Comparison of ENCODE assay signal across 8 cellular contexts in genomic region chr10:102072867-102073527, GRCh38. TPM values are rescaled to one million over a fixed set of nuclear protein-coding genes. Genes with fewer than 3 reads are reported as not detected.
DNase-seq lines count a peak whose midpoint lies in the region; ATAC-seq, FAIRE-seq and TF ChIP-seq lines count a peak whose summit lies in the region.

No MANE protein-coding gene starts in this region.

- H3K4ac ChIP-seq in H1 (replicated peaks; ENCODE audit: insufficient read length, low read depth, low read length), result no peak overlapping the region

- H3K9ac ChIP-seq in H1 (replicated peaks in 1 of 4; ENCODE audit: extremely low read depth in 1 of 4, low read depth in 3 of 4, low read length in 3 of 4), result no peak overlapping the region

- H2BK5ac ChIP-seq in H1 (ENCODE audit: low read depth, low read length), result no peak overlapping the region

- POLR2A ChIA-PET in H1 (lab: Charles Lee; ENCODE audit: partially characterized antibody), result interaction anchor here (0.6 to 1.6 kb wide), 7 partner anchors 10 to 359 kb away, joined by 3 to 5 read pairs (median 3); partner anchors contain the start of gene ARMH3

- FAIRE-seq in H1 (lab: Jason Lieb, UNC), result peak; percentile 50

- no peak for TF ChIP-seq POLR2A in H1 (IDR thresholded peaks at IDR 0.05; ENCODE audit: control extremely low read depth in 1 of 2, low read depth in 2 of 2, low read length in 2 of 2)

- H3K36me3 ChIP-seq in H1 (ENCODE audit: control insufficient read depth in 2 of 4, insufficient read depth in 4 of 4, low read length in 3 of 4), result no peaks in the 10 kb centered on the region

- DNase-seq in DMS114 treated with DMSO at 0.1 percent for 48 hours (lab: John Stamatoyannopoulos, UW; ENCODE audit: unreplicated experiment), result peak; percentile 74
- peak; percentile 67 for DNase-seq in HPDE6-E6E7 (ENCODE audit: extremely low spot score)
- DNase-seq in NOMO-1 treated with DMSO at 0.1 percent for 48 hours (lab: John Stamatoyannopoulos, UW; ENCODE audit: unreplicated experiment), result peak; percentile 67
- peak; percentile 90 for DNase-seq in activated CD8-positive, alpha-beta memory T cell treated with anti-CD3 and anti-CD28 coated beads for 24 hours
- DNase-seq in H1 (ENCODE audit: low read depth in 1 of 2, low spot score in 2 of 2), result peak in 1 of 2 experiments; percentile 94
- DNase-seq in midbrain (lab: John Stamatoyannopoulos, UW), result peak; percentile 84
- peak; percentile 66 for DNase-seq in stimulated activated CD8-positive, alpha-beta memory T cell treated with anti-CD3 and anti-CD28 coated beads, Interleukin-4, amount 100 ng/mL, for 24 hours (ENCODE audit: low read depth)

- peak; percentile 86 to 89 for TF ChIP-seq RAD21 in H1 (IDR thresholded peaks at IDR 0.05 in 1 of 2, conservative IDR thresholded peaks at IDR 0.05 in 1 of 2; ENCODE audit: low read depth in 2 of 2, low read length in 2 of 2)

- CTCF ChIA-PET in H1 (lab: Charles Lee; ENCODE audit: partially characterized antibody), result interaction anchor here (0.5 to 7.7 kb wide), 67 partner anchors 9 to 1521 kb away, joined by 3 to 76 read pairs (median 5); partner anchors contain the start of genes ARMH3, C10orf95, KCNIP2 and NPM3

- H3K18ac ChIP-seq in H1 (ENCODE audit: extremely low read depth, low read length), result no peak overlapping the region

- H3K27me3 ChIP-seq in H1 (replicated peaks in 1 of 4; ENCODE audit: control insufficient read depth in 3 of 4, extremely low read depth in 1 of 4, insufficient read depth in 3 of 4, low read length in 3 of 4), result no peaks in the 10 kb centered on the region; a peak in 1 of 7 replicates

- H2BK12ac ChIP-seq in H1 (ENCODE audit: low read depth, low read length), result no peak overlapping the region

- H2AK5ac ChIP-seq in H1 (ENCODE audit: low read depth, low read length), result no peak overlapping the region

- no peak overlapping the region for H3K4me2 ChIP-seq in H1 (ENCODE audit: insufficient read depth in 1 of 2, low read depth in 2 of 2, low read length in 2 of 2)

- no peaks in the 10 kb centered on the region for H3K9me3 ChIP-seq in H1 (ENCODE audit: insufficient read depth in 2 of 2, low read depth in 1 of 2, low read length in 1 of 2)

- H3K79me2 ChIP-seq in H1 (ENCODE audit: control insufficient read depth in 1 of 2, insufficient read depth in 2 of 2, low read length in 2 of 2), result no peaks in the 10 kb centered on the region

- H3K23ac ChIP-seq in H1 (ENCODE audit: insufficient read length), result no peak overlapping the region

- no peak overlapping the region for H3K27ac ChIP-seq in H1 (ENCODE audit: low read depth, low read length)

- H2BK15ac ChIP-seq in H1 (ENCODE audit: low read length), result no peak overlapping the region

- H2BK20ac ChIP-seq in H1 (ENCODE audit: low read length), result no peak overlapping the region

- no peak overlapping the region for H3K56ac ChIP-seq in H1 (replicated peaks; ENCODE audit: insufficient read length, low read depth, low read length)

- no peak overlapping the region for H3K4me3 ChIP-seq in H1 (ENCODE audit: extremely low read depth in 1 of 4, insufficient read depth in 2 of 4, low read depth in 3 of 4, low read length in 4 of 4)

- no peak overlapping the region for H4K91ac ChIP-seq in H1 (replicated peaks; ENCODE audit: insufficient read length, low read length)

- H3K4me1 ChIP-seq in H1 (replicated peaks in 1 of 4; ENCODE audit: control insufficient read depth in 3 of 4, insufficient read depth in 4 of 4, low read length in 3 of 4), result 0 out of 7 replicates have a peak, but pooled peaks cover 0 to 2% (median 0%) of the 10 kb centered on the region in 4 experiments

- no peak overlapping the region for H2AFZ ChIP-seq in H1 (ENCODE audit: low read length)

- H4K8ac ChIP-seq in H1 (ENCODE audit: extremely low read depth, insufficient read depth, low read length), result no peak overlapping the region

- 75% methylated on average over 3 of the region's 3 CpGs; no CpG with 5 or more reads in 1 of the 2 experiments for WGBS in H1 (ENCODE audit: extremely low coverage in 1 of 2, insufficient coverage in 1 of 2, insufficient read length in 1 of 2, insufficient replicate concordance in 2 of 2, low coverage in 1 of 2, low lambda C conversion rate in 2 of 2, missing lambda C conversion rate in 1 of 2), 2 experiments

- ATAC-seq in HG02642 (IDR thresholded peaks at IDR 0.05; ENCODE audit: poor library complexity, unreplicated experiment), result no peak

- peaks cover 2% of the 10 kb centered on the region; the same call in 1 of the 2 replicates for H3K79me1 ChIP-seq in H1 (ENCODE audit: low read depth, low read length)

- TF ChIP-seq EP300 in H1 (IDR thresholded peaks at IDR 0.05; ENCODE audit: borderline replicate concordance in 1 of 2, low read depth in 2 of 2, low read length in 2 of 2), result no peak

- H4K20me1 ChIP-seq in H1 (replicated peaks in 1 of 2; ENCODE audit: control insufficient read depth in 1 of 2, insufficient read depth in 2 of 2, low read length in 2 of 2), result peaks cover 2% of the 10 kb centered on the region in 2 experiments

- H2BK120ac ChIP-seq in H1 (replicated peaks; ENCODE audit: low read depth, low read length), result no peak overlapping the region

- H4K5ac ChIP-seq in H1 (ENCODE audit: insufficient read length, low read depth, low read length), result no peak overlapping the region

- no peak overlapping the region for H3K14ac ChIP-seq in H1 (ENCODE audit: insufficient read length)

- H3K23me2 ChIP-seq in H1 (ENCODE audit: low read depth, low read length), result no peaks in the 10 kb centered on the region

- peak; percentile 89 to 95 (median 90) for TF ChIP-seq CTCF in H1 (IDR thresholded peaks at IDR 0.05; ENCODE audit: control extremely low read depth in 1 of 3, insufficient read depth in 1 of 3, low read depth in 1 of 3, low read length in 3 of 3)

TF ChIP-seq in H1, 55 proteins besides CTCF, POLR2A, EP300 and RAD21 (continues in another document):
- TF ChIP-seq MAX (IDR thresholded peaks at IDR 0.05), result no peak
- 0 out of 2 replicates have a peak, but pooled peaks have one; percentile 21 for TF ChIP-seq CREB1 (IDR thresholded peaks at IDR 0.05)
- TF ChIP-seq KDM1A (IDR thresholded peaks at IDR 0.05; ENCODE audit: borderline replicate concordance, low read length), result no peak

RNA-seq across cellular contexts. Expression of gene HPS6, which starts 7.8 kb away (rescaled TPM):
- 16.2 and 17.7 TPM in 2 replicates for total RNA-seq in H1 (2021; fragmentation: NEBNext Ultra II Directional; extraction: Animal tissue kit (Norgen Biotek cat#: 25700))
- polyA plus RNA-seq in H1 (2011; rRNA removed), result 10.2 and 12.3 TPM in 2 replicates
- 8.5 TPM for polyA plus RNA-seq in H1 (2011; cell fraction: cytosol; rRNA removed)
- 9.5 TPM for polyA plus RNA-seq in H1 (2011; cell fraction: nucleus; rRNA removed)
- polyA plus RNA-seq in H1 (2012, experiment 1 of 2), result 7.7 to 13.0 TPM (median 11.5 TPM) in 4 replicates
- 14.0 TPM for polyA plus RNA-seq in H1 (2012, experiment 2 of 2)
- 8.3 TPM for polyA plus RNA-seq in H1 (2013, experiment 1 of 2)
- polyA plus RNA-seq in H1 (2013, experiment 2 of 2), result 8.2 TPM
- polyA minus RNA-seq in H1 (2011; rRNA and poly(A)+ RNA removed), result 8.9 and 10.7 TPM in 2 replicates
- 10.3 TPM for polyA minus RNA-seq in H1 (2011; cell fraction: cytosol; rRNA and poly(A)+ RNA removed)
- polyA minus RNA-seq in H1 (2011; cell fraction: nucleus; rRNA and poly(A)+ RNA removed), result 7.0 TPM

RNA-seq across cellular contexts. Expression of gene ARMH3, which starts 17.0 kb away (rescaled TPM):
- total RNA-seq in H1 (2021; fragmentation: NEBNext Ultra II Directional; extraction: Animal tissue kit (Norgen Biotek cat#: 25700)), result 16.1 and 18.3 TPM in 2 replicates
- polyA plus RNA-seq in H1 (2011; rRNA removed), result 10.6 and 11.6 TPM in 2 replicates
- 13.3 TPM for polyA plus RNA-seq in H1 (2011; cell fraction: cytosol; rRNA removed)
- 12.0 TPM for polyA plus RNA-seq in H1 (2011; cell fraction: nucleus; rRNA removed)
- polyA plus RNA-seq in H1 (2012, experiment 1 of 2), result 14.2 to 17.2 TPM (median 14.8 TPM) in 4 replicates
- 5.2 TPM for polyA plus RNA-seq in H1 (2012, experiment 2 of 2)
- polyA plus RNA-seq in H1 (2013, experiment 1 of 2), result 8.1 TPM
- 7.0 TPM for polyA plus RNA-seq in H1 (2013, experiment 2 of 2)
- polyA minus RNA-seq in H1 (2011; rRNA and poly(A)+ RNA removed), result 19.0 and 24.4 TPM in 2 replicates
- polyA minus RNA-seq in H1 (2011; cell fraction: cytosol; rRNA and poly(A)+ RNA removed), result 12.8 TPM
- 18.9 TPM for polyA minus RNA-seq in H1 (2011; cell fraction: nucleus; rRNA and poly(A)+ RNA removed)

RNA-seq across cellular contexts. Expression of gene LDB1, which starts 47.2 kb away (rescaled TPM):
- total RNA-seq in H1 (2021; fragmentation: NEBNext Ultra II Directional; extraction: Animal tissue kit (Norgen Biotek cat#: 25700)), result 88.4 and 88.8 TPM in 2 replicates
- 138 and 170 TPM in 2 replicates for polyA plus RNA-seq in H1 (2011; rRNA removed)
- 134 TPM for polyA plus RNA-seq in H1 (2011; cell fraction: cytosol; rRNA removed)
- polyA plus RNA-seq in H1 (2011; cell fraction: nucleus; rRNA removed), result 345 TPM
- 91.5 to 105 TPM (median 97.6 TPM) in 4 replicates for polyA plus RNA-seq in H1 (2012, experiment 1 of 2)
- polyA plus RNA-seq in H1 (2012, experiment 2 of 2), result 61.4 TPM
- polyA plus RNA-seq in H1 (2013, experiment 1 of 2), result 72.4 TPM
- polyA plus RNA-seq in H1 (2013, experiment 2 of 2), result 63.4 TPM
- 136 and 173 TPM in 2 replicates for polyA minus RNA-seq in H1 (2011; rRNA and poly(A)+ RNA removed)
- polyA minus RNA-seq in H1 (2011; cell fraction: cytosol; rRNA and poly(A)+ RNA removed), result 72.1 TPM
- polyA minus RNA-seq in H1 (2011; cell fraction: nucleus; rRNA and poly(A)+ RNA removed), result 91.2 TPM

RNA-seq across cellular contexts. Expression of gene PPRC1, which starts 59.8 kb away (rescaled TPM):
- total RNA-seq in H1 (2021; fragmentation: NEBNext Ultra II Directional; extraction: Animal tissue kit (Norgen Biotek cat#: 25700)), result 86.2 and 88.4 TPM in 2 replicates
- polyA plus RNA-seq in H1 (2011; rRNA removed), result 46.5 and 65.3 TPM in 2 replicates
- 34.7 TPM for polyA plus RNA-seq in H1 (2011; cell fraction: cytosol; rRNA removed)
- polyA plus RNA-seq in H1 (2011; cell fraction: nucleus; rRNA removed), result 83.7 TPM
- 59.8 to 81.4 TPM (median 78.6 TPM) in 4 replicates for polyA plus RNA-seq in H1 (2012, experiment 1 of 2)
- polyA plus RNA-seq in H1 (2012, experiment 2 of 2), result 59.2 TPM
- polyA plus RNA-seq in H1 (2013, experiment 1 of 2), result 61.6 TPM
- polyA plus RNA-seq in H1 (2013, experiment 2 of 2), result 58.6 TPM
- 73.5 and 89.5 TPM in 2 replicates for polyA minus RNA-seq in H1 (2011; rRNA and poly(A)+ RNA removed)
- 52.6 TPM for polyA minus RNA-seq in H1 (2011; cell fraction: cytosol; rRNA and poly(A)+ RNA removed)
- 53.6 TPM for polyA minus RNA-seq in H1 (2011; cell fraction: nucleus; rRNA and poly(A)+ RNA removed)
